Comparison of ENCODE assay signal across 7 cellular contexts in the genomic region with DNA sequence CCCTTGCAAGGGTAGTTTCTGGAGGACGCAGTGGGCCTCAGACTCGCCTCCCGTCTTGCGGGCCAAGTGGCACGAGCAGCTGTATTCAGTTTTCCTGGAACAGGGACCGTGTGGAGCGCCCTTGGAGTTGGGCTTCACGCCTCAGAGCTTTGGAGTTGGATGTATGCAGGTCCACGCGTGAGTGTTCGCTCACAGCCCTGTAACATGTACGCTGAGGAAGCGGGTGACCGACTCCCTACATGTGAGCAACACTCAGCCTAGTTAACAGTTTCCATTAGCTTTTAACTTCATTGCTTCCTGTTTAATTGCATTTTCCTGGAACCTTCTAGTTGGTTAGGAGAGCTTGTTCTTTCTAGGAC. TPM values are rescaled to one million over a fixed set of nuclear protein-coding genes. Genes with fewer than 3 reads are reported as not detected.
A peak's percentile ranks its signal among the peaks of the same experiment; 100 is the strongest.
DNase-seq lines count a peak whose midpoint lies in the region; ATAC-seq, FAIRE-seq and TF ChIP-seq lines count a peak whose summit lies in the region.

No MANE protein-coding gene starts in this region.

- H3K4me3 ChIP-seq in Panc1 (ENCODE audit: low read depth in 2 of 2, low read length in 2 of 2) (peak overlapping the region; percentile 93 to 95), K562 (peak overlapping the region; percentile 83)

- H3K27ac ChIP-seq in Panc1 (ENCODE audit: low read length) (peak overlapping the region; percentile 84), K562 (ENCODE audit: extremely low read depth, low read depth, low read length) (peak overlapping the region; percentile 93)

- peaks cover 83% of the 10 kb centered on the region for H3K4me1 Mint-ChIP-seq in stimulated activated naive CD8-positive, alpha-beta T cell treated with anti-CD3 and anti-CD28 coated beads, Interleukin-15, amount 100 ng/mL, for 72 hours

- H3K27ac Mint-ChIP-seq in stimulated activated naive CD8-positive, alpha-beta T cell treated with anti-CD3 and anti-CD28 coated beads, Interleukin-15, amount 100 ng/mL, for 72 hours, result peak overlapping the region; percentile 98

- no peak for TF ChIP-seq RAD21 in K562 (CRISPR knock-in tag; conservative IDR thresholded peaks at IDR 0.05 in 1 of 2, IDR thresholded peaks at IDR 0.05 in 1 of 2)

- POLR2A ChIA-PET in Panc1 (lab: Charles Lee), result no interaction called here
- POLR2A ChIA-PET in K562 (lab: Yijun Ruan, JAX), result interaction anchor here (1.2 kb wide), 1 partner anchor 9 kb away, joined by 3 read pairs; no protein-coding TSS in a partner anchor

- H3K27me3 Mint-ChIP-seq in stimulated activated naive CD8-positive, alpha-beta T cell treated with anti-CD3 and anti-CD28 coated beads, Interleukin-15, amount 100 ng/mL, for 72 hours, result no peaks in the 10 kb centered on the region

- intact Hi-C loops in Panc1 (cut with micrococcal nuclease; ENCODE audit: unreplicated experiment) (no loop called here), K562 (cut with micrococcal nuclease) (loop anchor here (1.0 kb wide), 1 partner anchor 50 kb away; no protein-coding TSS in a partner anchor)

- WGBS in K562 (ENCODE audit: insufficient coverage, low coverage, missing lambda C conversion rate), result 0% methylated on average over 12 of the region's 14 CpGs

- no peaks in the 10 kb centered on the region for H4K20me1 ChIP-seq in K562 (replicated peaks; ENCODE audit: control insufficient read depth, insufficient read depth, low read length)

- no peak for TF ChIP-seq EP300 in K562 (IDR thresholded peaks at IDR 0.05; ENCODE audit: low read length)

- DNase-seq in GM19239 (ENCODE audit: insufficient read length, low spot score), result no peak
- no peak for DNase-seq in Panc1 (ENCODE audit: low read depth, low spot score)
- DNase-seq in K562 (ENCODE audit: extremely low read depth in 1 of 4, low spot score in 3 of 4), result peak in 1 of 4 experiments; percentile 50
- peak; percentile 13 for DNase-seq in kidney glomerular epithelial cell (lab: John Stamatoyannopoulos, UW)
- DNase-seq in stimulated activated naive CD8-positive, alpha-beta T cell treated with anti-CD3 and anti-CD28 coated beads, Interleukin-15, amount 100 ng/mL, for 72 hours, result no peak

- TF ChIP-seq POLR2A in K562 (conservative IDR thresholded peaks at IDR 0.05), result no peak

- TF ChIP-seq CTCF in Panc1 (IDR thresholded peaks at IDR 0.05) (no peak), K562 (IDR thresholded peaks at IDR 0.05 in 2 of 3, conservative IDR thresholded peaks at IDR 0.05 in 1 of 3; ENCODE audit: insufficient read depth in 2 of 3, low read depth in 1 of 3, low read length in 3 of 3) (no peak)

- peak overlapping the region; percentile 96 to 99 for H3K4me3 Mint-ChIP-seq in stimulated activated naive CD8-positive, alpha-beta T cell treated with anti-CD3 and anti-CD28 coated beads, Interleukin-15, amount 100 ng/mL, for 72 hours

- peak overlapping the region; percentile 75; the same call in 1 of the 2 replicates for H2AFZ ChIP-seq in K562 (ENCODE audit: low read depth, low read length)

- no peaks in the 10 kb centered on the region for H3K9me1 ChIP-seq in K562 (ENCODE audit: control insufficient read depth, insufficient read depth, low read length)

- H3K9me3 ChIP-seq in Panc1 (ENCODE audit: control insufficient read depth, insufficient read depth, low read depth, low read length) (no peaks in the 10 kb centered on the region), K562 (replicated peaks; ENCODE audit: control insufficient read depth, insufficient read depth, low read depth, low read length) (no peaks in the 10 kb centered on the region)

- peak; percentile 14 for FAIRE-seq in GM19239 (lab: Jason Lieb, UNC)
- FAIRE-seq in K562 (lab: Jason Lieb, UNC), result peak; percentile 74

- peak overlapping the region; percentile 88 to 95 for H3K9ac ChIP-seq in K562 (ENCODE audit: insufficient read depth in 1 of 2, low read depth in 2 of 2, low read length in 2 of 2)

- no TSS peak for BruUV-seq in Panc1 (replicated peaks; lab: Mats Ljungman, UMichigan)
- no TSS peak for BruUV-seq in K562 (replicated peaks; lab: Mats Ljungman, UMichigan)

- CTCF ChIA-PET in Panc1 (lab: Charles Lee), result no interaction called here
- CTCF ChIA-PET in K562 (lab: Yijun Ruan, JAX; ENCODE audit: low intra/inter-chr PET ratio), result no interaction called here

- peaks cover 0 to 7% of the 10 kb centered on the region in 2 donors for H3K9me3 Mint-ChIP-seq in stimulated activated naive CD8-positive, alpha-beta T cell treated with anti-CD3 and anti-CD28 coated beads, Interleukin-15, amount 100 ng/mL, for 72 hours

- H3K36me3 ChIP-seq in Panc1 (ENCODE audit: control insufficient read depth, insufficient read depth, low read length) (peaks cover 7% of the 10 kb centered on the region), K562 (ENCODE audit: control insufficient read depth, insufficient read depth, low read length) (peaks cover 11% of the 10 kb centered on the region; the same call in 1 of the 3 replicates)

- peaks cover 58% of the 10 kb centered on the region for H3K79me2 ChIP-seq in K562 (ENCODE audit: control insufficient read depth, insufficient read depth, low read length)

- no peak for ATAC-seq in Panc1
- ATAC-seq in K562, result peak; percentile 27
- no peak for ATAC-seq in stimulated activated naive CD8-positive, alpha-beta T cell treated with anti-CD3 and anti-CD28 coated beads, Interleukin-15, amount 100 ng/mL, for 72 hours
- ATAC-seq in GM21367 (IDR thresholded peaks at IDR 0.05; ENCODE audit: unreplicated experiment), result no peak
- ATAC-seq in GM18873 (IDR thresholded peaks at IDR 0.05; ENCODE audit: low FRiP score, unreplicated experiment), result no peak

- in situ Hi-C loops in Panc1 (cut with HindIII; ENCODE audit: low pct_unique_long_range_greater_than_20kb, low sequenced_read_pairs) (no loop called here), K562 (cut with MboI) (no loop called here)

- H3K4me1 ChIP-seq in Panc1 (ENCODE audit: control insufficient read depth, insufficient read depth, low read length) (peaks cover 19% of the 10 kb centered on the region), K562 (replicated peaks in 1 of 2; ENCODE audit: control insufficient read depth in 2 of 2, insufficient read depth in 2 of 2, low read length in 2 of 2) (peaks cover 13 to 15% of the 10 kb centered on the region in 2 experiments; a peak in 4 of 5 replicates)

- no peaks in the 10 kb centered on the region for H3K27me3 ChIP-seq in Panc1 (ENCODE audit: control insufficient read depth, insufficient read depth, low read length)
- H3K27me3 ChIP-seq in K562 (ENCODE audit: control insufficient read depth in 2 of 2, insufficient read depth in 2 of 2, low read length in 2 of 2), result no peaks in the 10 kb centered on the region

- H3K4me2 ChIP-seq in K562 (ENCODE audit: insufficient read depth, low read length), result peak overlapping the region; percentile 97

TF ChIP-seq in K562, 482 proteins besides CTCF, POLR2A, EP300 and RAD21 (continues in another document):
- TF ChIP-seq KDM2B (CRISPR knock-in tag; IDR thresholded peaks at IDR 0.05) (no peak), PML (IDR thresholded peaks at IDR 0.05; ENCODE audit: low read length) (no peak), ZNF184 (CRISPR knock-in tag; IDR thresholded peaks at IDR 0.05) (no peak), KAT7 (CRISPR knock-in tag; IDR thresholded peaks at IDR 0.05; ENCODE audit: borderline replicate concordance) (peak; percentile 48; the same call in 1 of the 2 replicates)
- TF ChIP-seq, protein P1, sequence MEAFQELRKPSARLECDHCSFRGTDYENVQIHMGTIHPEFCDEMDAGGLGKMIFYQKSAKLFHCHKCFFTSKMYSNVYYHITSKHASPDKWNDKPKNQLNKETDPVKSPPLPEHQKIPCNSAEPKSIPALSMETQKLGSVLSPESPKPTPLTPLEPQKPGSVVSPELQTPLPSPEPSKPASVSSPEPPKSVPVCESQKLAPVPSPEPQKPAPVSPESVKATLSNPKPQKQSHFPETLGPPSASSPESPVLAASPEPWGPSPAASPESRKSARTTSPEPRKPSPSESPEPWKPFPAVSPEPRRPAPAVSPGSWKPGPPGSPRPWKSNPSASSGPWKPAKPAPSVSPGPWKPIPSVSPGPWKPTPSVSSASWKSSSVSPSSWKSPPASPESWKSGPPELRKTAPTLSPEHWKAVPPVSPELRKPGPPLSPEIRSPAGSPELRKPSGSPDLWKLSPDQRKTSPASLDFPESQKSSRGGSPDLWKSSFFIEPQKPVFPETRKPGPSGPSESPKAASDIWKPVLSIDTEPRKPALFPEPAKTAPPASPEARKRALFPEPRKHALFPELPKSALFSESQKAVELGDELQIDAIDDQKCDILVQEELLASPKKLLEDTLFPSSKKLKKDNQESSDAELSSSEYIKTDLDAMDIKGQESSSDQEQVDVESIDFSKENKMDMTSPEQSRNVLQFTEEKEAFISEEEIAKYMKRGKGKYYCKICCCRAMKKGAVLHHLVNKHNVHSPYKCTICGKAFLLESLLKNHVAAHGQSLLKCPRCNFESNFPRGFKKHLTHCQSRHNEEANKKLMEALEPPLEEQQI (IDR thresholded peaks at IDR 0.05), result no peak

RNA-seq across cellular contexts. Expression of a gene that starts 0.7 kb away (rescaled TPM):
- total RNA-seq in Panc1 (2021; ENCODE audit: unreplicated experiment) (67.9 TPM), K562 (2014; rRNA removed) (44.0 and 48.2 TPM in 2 replicates), K562 (2014; rRNA removed; fragmentation: Illumina TruSeq; extraction: Trizol) (83.2 and 93.2 TPM in 2 replicates), K562 (2015; rRNA removed; fragmentation: Illumina TruSeq; extraction: Trizol) (78.7 and 79.0 TPM in 2 replicates), K562 (2021) (55.1 and 56.4 TPM in 2 replicates)
- polyA plus RNA-seq in Panc1 (2012; ENCODE audit: insufficient read length), result 36.0 TPM
- 44.3 and 93.1 TPM in 2 replicates for total RNA-seq in K562 (2011; cell fraction: chromatin; rRNA removed; ENCODE audit: low replicate concordance)
- total RNA-seq in K562 (2011; cell fraction: nucleolus; rRNA removed), result 55.4 and 57.6 TPM in 2 replicates
- 78.2 and 80.8 TPM in 2 replicates for total RNA-seq in K562 (2011; cell fraction: nucleoplasm; rRNA removed)
- polyA plus RNA-seq in K562 (2011; rRNA removed) (57.0 and 67.4 TPM in 2 replicates), K562 (2014; fragmentation: Illumina TruSeq; extraction: Trizol) (56.4 and 61.3 TPM in 2 replicates), K562 (2014; fragmentation: Nextera tagmentation; extraction: Ambion mirVana) (10 to 100 TPM; 23.3 to 32.2 TPM), K562 (2014; rRNA removed) (39.0 and 45.0 TPM in 2 replicates)
- polyA plus RNA-seq in K562 (2011; cell fraction: cytosol; rRNA removed), result 20.7 and 47.6 TPM in 2 replicates
- polyA plus RNA-seq in K562 (2011; cell fraction: nucleus; rRNA removed), result 15.2 and 27.8 TPM in 2 replicates
- 52.3 and 58.9 TPM in 2 replicates for polyA plus RNA-seq in K562 (2012)
- polyA minus RNA-seq in K562 (2011; rRNA and poly(A)+ RNA removed), result 95.9 and 107 TPM in 2 replicates
- 62.3 and 83.0 TPM in 2 replicates for polyA minus RNA-seq in K562 (2011; cell fraction: cytosol; rRNA and poly(A)+ RNA removed)
- 12.4 and 26.8 TPM in 2 replicates for polyA minus RNA-seq in K562 (2011; cell fraction: nucleus; rRNA and poly(A)+ RNA removed)
